1 cellular context compared by ENCODE assay signal in the genomic region with DNA sequence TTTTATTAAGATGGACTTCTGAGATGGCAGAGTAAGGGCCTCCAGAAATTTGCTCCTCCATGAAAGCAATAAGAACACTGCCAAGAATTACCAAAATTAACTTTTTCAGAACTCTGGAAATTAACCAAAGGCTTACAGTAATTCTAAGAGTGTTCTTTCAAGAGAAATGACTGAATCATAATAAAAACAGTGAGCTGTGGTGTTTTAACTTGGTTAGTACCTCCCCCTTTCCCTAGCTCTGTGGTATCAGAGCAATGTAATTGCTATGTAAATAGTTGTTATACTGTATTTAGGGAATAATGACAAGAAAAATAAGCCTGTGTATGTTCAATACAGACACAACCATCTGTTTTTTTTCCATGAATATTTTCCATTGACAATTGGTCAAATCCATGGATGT.
TF ChIP-seq lines count a peak whose summit lies in the region.

No MANE protein-coding gene starts in this region.

TF ChIP-seq in IMR-90, 13 proteins besides CTCF, POLR2A, EP300 and RAD21 (continued from another document):
- TF ChIP-seq, protein P1, sequence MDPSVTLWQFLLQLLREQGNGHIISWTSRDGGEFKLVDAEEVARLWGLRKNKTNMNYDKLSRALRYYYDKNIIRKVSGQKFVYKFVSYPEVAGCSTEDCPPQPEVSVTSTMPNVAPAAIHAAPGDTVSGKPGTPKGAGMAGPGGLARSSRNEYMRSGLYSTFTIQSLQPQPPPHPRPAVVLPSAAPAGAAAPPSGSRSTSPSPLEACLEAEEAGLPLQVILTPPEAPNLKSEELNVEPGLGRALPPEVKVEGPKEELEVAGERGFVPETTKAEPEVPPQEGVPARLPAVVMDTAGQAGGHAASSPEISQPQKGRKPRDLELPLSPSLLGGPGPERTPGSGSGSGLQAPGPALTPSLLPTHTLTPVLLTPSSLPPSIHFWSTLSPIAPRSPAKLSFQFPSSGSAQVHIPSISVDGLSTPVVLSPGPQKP (IDR thresholded peaks at IDR 0.05; ENCODE audit: borderline replicate concordance, low read depth, low read length), result no peak
- no peak for TF ChIP-seq MAFK (IDR thresholded peaks at IDR 0.05; ENCODE audit: low read depth, low read length)
- no peak for TF ChIP-seq FOS (IDR thresholded peaks at IDR 0.05; ENCODE audit: low read depth, low read length)
- TF ChIP-seq BHLHE40 (IDR thresholded peaks at IDR 0.05; ENCODE audit: low read depth, low read length), result no peak
- TF ChIP-seq MXI1 (IDR thresholded peaks at IDR 0.05; ENCODE audit: borderline replicate concordance, low read depth, low read length), result no peak
- TF ChIP-seq CHD1 (IDR thresholded peaks at IDR 0.05; ENCODE audit: low read depth, low read length), result no peak
- TF ChIP-seq, protein P2, sequence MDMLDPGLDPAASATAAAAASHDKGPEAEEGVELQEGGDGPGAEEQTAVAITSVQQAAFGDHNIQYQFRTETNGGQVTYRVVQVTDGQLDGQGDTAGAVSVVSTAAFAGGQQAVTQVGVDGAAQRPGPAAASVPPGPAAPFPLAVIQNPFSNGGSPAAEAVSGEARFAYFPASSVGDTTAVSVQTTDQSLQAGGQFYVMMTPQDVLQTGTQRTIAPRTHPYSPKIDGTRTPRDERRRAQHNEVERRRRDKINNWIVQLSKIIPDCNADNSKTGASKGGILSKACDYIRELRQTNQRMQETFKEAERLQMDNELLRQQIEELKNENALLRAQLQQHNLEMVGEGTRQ (IDR thresholded peaks at IDR 0.05; ENCODE audit: low read depth, low read length), result no peak
- no peak for TF ChIP-seq NFE2L2 (IDR thresholded peaks at IDR 0.05; ENCODE audit: low read depth, low read length)
